15 cellular contexts compared by ENCODE assay signal in the genomic region with DNA sequence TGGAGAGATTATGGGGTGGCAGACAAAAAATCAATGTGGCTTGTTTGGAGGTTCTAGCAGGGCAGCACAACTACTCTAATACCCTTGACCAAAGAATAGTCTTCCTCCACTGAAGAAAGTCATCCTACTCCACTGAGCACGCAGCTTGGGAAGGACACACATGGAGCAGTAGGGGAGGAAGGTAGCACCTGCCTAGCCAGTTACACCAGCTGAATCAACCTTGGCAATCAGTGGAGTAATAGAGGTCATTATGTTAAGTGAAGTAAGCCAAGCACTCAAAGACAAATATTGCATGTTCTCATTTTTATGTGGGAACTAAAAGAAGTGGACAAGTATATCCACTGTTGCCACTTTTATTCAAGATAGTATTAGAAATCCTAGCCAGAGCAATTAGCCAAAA.
DNase-seq lines count a peak whose midpoint lies in the region; ATAC-seq and TF ChIP-seq lines count a peak whose summit lies in the region.
"Had no signal": no experiment of that assay in that cellular context is flagged by ENCODE, and none has a peak within 500 bp of the region (broad histone marks: within the 10 kb centered on the region; RNA-seq: fewer than 3 reads in every experiment).

No MANE protein-coding gene starts in this region.

- DNase-seq in COLO668 (lab: John Stamatoyannopoulos, UW; ENCODE audit: unreplicated experiment), result peak; percentile 1
- peak; percentile 85 for DNase-seq in NCI-H146 (lab: John Stamatoyannopoulos, UW)
- peak; percentile 24 for DNase-seq in NCI-H510A treated with DMSO at 0.1 percent for 48 hours (lab: John Stamatoyannopoulos, UW)
- peak; percentile 26 to 68 (median 45) for DNase-seq in body of pancreas
- DNase-seq in activated naive CD4-positive, alpha-beta T cell treated with anti-CD3 and anti-CD28 coated beads, Interleukin-2, amount 50 U/mL, for 72 hours (ENCODE audit: low spot score in 2 of 2), result no peak
- DNase-seq in right lobe of liver, result no peak
- no peak for DNase-seq in ACHN
- DNase-seq: C1 segment of cervical spinal cord, NCI-H1048, NCI-H2171, NCI-H446 treated with DMSO at 0.1 percent for 48 hours, Right ventricle myocardium superior had no signal

- H3K36me3 ChIP-seq in body of pancreas (replicated peaks in 1 of 2; ENCODE audit: insufficient read depth in 1 of 2, low read depth in 2 of 2), result no peaks in the 10 kb centered on the region
- H3K36me3 ChIP-seq in right lobe of liver, result no peaks in the 10 kb centered on the region

- intact Hi-C loops in body of pancreas (cut with DNase I) (no loop called here), right lobe of liver (cut with DNase I) (no loop called here)

- no peaks in the 10 kb centered on the region for H3K9me3 Mint-ChIP-seq in activated naive CD4-positive, alpha-beta T cell treated with anti-CD3 and anti-CD28 coated beads, Interleukin-2, amount 50 U/mL, for 72 hours

- H3K27ac ChIP-seq in body of pancreas (no peak overlapping the region), right lobe of liver (no peak overlapping the region)
- H3K27ac ChIP-seq: A549, KMS-11 had no signal

- in situ Hi-C loops in ACHN (cut with HindIII; ENCODE audit: low pct_ligation_motif_present, low pct_unique_long_range_greater_than_20kb, low sequenced_read_pairs), result no loop called here

- no peaks in the 10 kb centered on the region for H3K27me3 ChIP-seq in body of pancreas
- no peaks in the 10 kb centered on the region for H3K27me3 ChIP-seq in right lobe of liver

- TF ChIP-seq CTCF in body of pancreas (IDR thresholded peaks at IDR 0.05) (no peak), right lobe of liver (IDR thresholded peaks at IDR 0.05) (no peak)

- peak; percentile 73 for ATAC-seq in body of pancreas
- ATAC-seq in activated naive CD4-positive, alpha-beta T cell treated with anti-CD3 and anti-CD28 coated beads, Interleukin-2, amount 50 U/mL, for 72 hours, result no peak
- ATAC-seq in HG02840 (IDR thresholded peaks at IDR 0.05; ENCODE audit: low FRiP score, unreplicated experiment), result no peak
- no peak for ATAC-seq in right lobe of liver
- ATAC-seq: A549 had no signal

- H3K9me3 ChIP-seq in body of pancreas (no peaks in the 10 kb centered on the region), right lobe of liver (no peaks in the 10 kb centered on the region)
- H3K9me3 ChIP-seq: A549 had no signal

- H3K4me1 ChIP-seq in body of pancreas, result no peaks in the 10 kb centered on the region
- no peaks in the 10 kb centered on the region for H3K4me1 ChIP-seq in right lobe of liver
- H3K4me1 ChIP-seq: A549 had no signal

- H3K4me3 ChIP-seq in body of pancreas (no peak overlapping the region), right lobe of liver (no peak overlapping the region)
- H3K4me3 ChIP-seq: A549 had no signal

- TF ChIP-seq POLR2A in body of pancreas (IDR thresholded peaks at IDR 0.05) (no peak), right lobe of liver (IDR thresholded peaks at IDR 0.05) (no peak)

- no peak overlapping the region for H3K27ac Mint-ChIP-seq in activated naive CD4-positive, alpha-beta T cell treated with anti-CD3 and anti-CD28 coated beads, Interleukin-2, amount 50 U/mL, for 72 hours

- WGBS in body of pancreas, 2 donors, result 22 to 67% methylated on average over 1 of the region's 1 CpG
- 67% methylated on average over 1 of the region's 1 CpG for WGBS in right lobe of liver (ENCODE audit: insufficient coverage, low coverage, low lambda C conversion rate, missing lambda C conversion rate)

- H3K36me3 Mint-ChIP-seq in activated naive CD4-positive, alpha-beta T cell treated with anti-CD3 and anti-CD28 coated beads, Interleukin-2, amount 50 U/mL, for 72 hours, result no peaks in the 10 kb centered on the region

Comparison
In these comparisons a context has a peak if more than half of its experiments do, and no peak if none do; other contexts are left out.
1. DNase-seq: peak in COLO668 (single experiment), NCI-H146 (single experiment), NCI-H510A treated with DMSO at 0.1 percent for 48 hours (single experiment) and body of pancreas (4 of 4); none in activated naive CD4-positive, alpha-beta T cell treated with anti-CD3 and anti-CD28 coated beads, Interleukin-2, amount 50 U/mL, for 72 hours (0 of 2), right lobe of liver (0 of 3) and ACHN (single experiment).